In genomic region chr15:52234596-52235541, GRCh38 we compare ENCODE assay signal across 10 cellular contexts.
A peak's percentile ranks its signal among the peaks of the same experiment; 100 is the strongest.
DNase-seq lines count a peak whose midpoint lies in the region; ATAC-seq lines count a peak whose summit lies in the region.
"Had no signal": no experiment of that assay in that cellular context is flagged by ENCODE, and none has a peak within 500 bp of the region (broad histone marks: within the 10 kb centered on the region; RNA-seq: fewer than 3 reads in every experiment).

No MANE protein-coding gene starts in this region.

- DNase-seq in activated CD4-positive, alpha-beta T cell treated with anti-CD3 and anti-CD28 coated beads for 4 hours: peak; percentile 21 to 26
- DNase-seq in kidney tubule cell (ENCODE audit: low spot score): no peak
- no peak for DNase-seq in DMS 273 treated with DMSO at 0.1 percent for 48 hours (lab: John Stamatoyannopoulos, UW)
- DNase-seq in GOT3 (lab: John Stamatoyannopoulos, UW): no peak
- no peak for DNase-seq in NCI-H1417 (lab: John Stamatoyannopoulos, UW)
- DNase-seq: NCI-H526, retina had no signal

- peak overlapping the region; percentile 18 to 61 for H3K27ac ChIP-seq in mucosa of rectum (ENCODE audit: low read depth in 2 of 2, low read length in 2 of 2)

- peak; percentile 47 for ATAC-seq in GM18502 (IDR thresholded peaks at IDR 0.05; ENCODE audit: poor library complexity, unreplicated experiment)
- peak; percentile 43 for ATAC-seq in HG02571 (IDR thresholded peaks at IDR 0.05; ENCODE audit: unreplicated experiment)

- no peaks in the 10 kb centered on the region for H3K27me3 ChIP-seq in mucosa of rectum (ENCODE audit: control insufficient read depth in 2 of 2, insufficient read depth in 2 of 2, low read length in 2 of 2)

- peak overlapping the region in 1 of 2 donors; percentile 19 for H3K9ac ChIP-seq in mucosa of rectum (ENCODE audit: low read depth in 1 of 2, low read length in 2 of 2)

- peaks cover 34 to 38% of the 10 kb centered on the region in 2 donors for H3K36me3 ChIP-seq in mucosa of rectum (ENCODE audit: control insufficient read depth in 2 of 2, insufficient read depth in 2 of 2, low read length in 2 of 2)

- no peaks in the 10 kb centered on the region for H3K9me3 ChIP-seq in mucosa of rectum (ENCODE audit: control insufficient read depth in 2 of 2, low read length in 2 of 2)

- no peak overlapping the region for H3K4me3 ChIP-seq in mucosa of rectum (ENCODE audit: low read length in 2 of 2)

- peaks cover 8 to 21% of the 10 kb centered on the region in 2 donors for H3K4me1 ChIP-seq in mucosa of rectum (ENCODE audit: control insufficient read depth in 2 of 2, insufficient read depth in 2 of 2, low read length in 2 of 2)

Comparison
In these comparisons a context has a peak if more than half of its experiments do, and no peak if none do; other contexts are left out.
1. DNase-seq: peak in activated CD4-positive, alpha-beta T cell treated with anti-CD3 and anti-CD28 coated beads for 4 hours (2 of 2); none in kidney tubule cell (single experiment), DMS 273 treated with DMSO at 0.1 percent for 48 hours (single experiment), GOT3 (single experiment) and NCI-H1417 (0 of 3).